12 cellular contexts compared by ENCODE assay signal in the genomic region with DNA sequence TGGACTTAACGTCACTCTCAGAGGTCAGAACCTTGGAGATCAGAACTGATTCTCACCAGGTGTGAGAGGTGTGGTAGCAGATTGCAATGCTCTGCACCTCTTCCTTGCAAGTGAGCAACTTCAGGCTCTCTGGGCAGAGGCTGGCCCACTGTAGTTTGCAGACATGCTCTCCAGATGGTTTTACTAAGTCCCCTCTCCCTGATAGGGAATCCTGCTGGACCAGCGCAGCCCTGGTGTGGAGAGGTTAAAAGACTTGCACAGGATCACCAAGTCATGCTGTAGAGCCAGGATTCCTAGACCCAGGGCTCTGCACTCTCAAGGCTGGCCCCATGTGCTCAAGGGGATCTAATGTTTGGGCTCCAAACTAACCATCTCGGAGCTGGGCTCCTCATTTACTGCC.
"Had no signal": no experiment of that assay in that cellular context is flagged by ENCODE, and none has a peak within 500 bp of the region (broad histone marks: within the 10 kb centered on the region; RNA-seq: fewer than 3 reads in every experiment).

No MANE protein-coding gene starts in this region.

- H3K27ac ChIP-seq: brain microvascular endothelial cell, hepatocyte, right atrium auricular region had no signal

- H3K4me1 ChIP-seq: right atrium auricular region had no signal

- H3K4me3 ChIP-seq: hepatocyte, right atrium auricular region had no signal

- H3K9me3 ChIP-seq: right atrium auricular region had no signal

- H3K4me3 Mint-ChIP-seq: activated CD8-positive, alpha-beta memory T cell treated with anti-CD3 and anti-CD28 coated beads, Interleukin-2, amount 10 ng/mL, durations not matched to agents 7 days and 5 days; T-helper 1 cell treated with Interleukin-12 subunit alpha and Interleukin-12 subunit beta and Interleukin-4 antibody, amounts not matched to agents 30 μg/mL and 1 μg/mL, for 36 hours had no signal

- H3K27me3 Mint-ChIP-seq: activated CD8-positive, alpha-beta memory T cell treated with anti-CD3 and anti-CD28 coated beads, Interleukin-2, amount 10 ng/mL, durations not matched to agents 7 days and 5 days had no signal

- H2AFZ ChIP-seq: hepatocyte had no signal

- H3K79me2 ChIP-seq: hepatocyte had no signal

- H3K27ac Mint-ChIP-seq: activated CD8-positive, alpha-beta memory T cell treated with anti-CD3 and anti-CD28 coated beads, Interleukin-2, amount 10 ng/mL, durations not matched to agents 7 days and 5 days had no signal

- H3K27me3 ChIP-seq: brain microvascular endothelial cell, hepatocyte, right atrium auricular region had no signal

- DNase-seq: activated CD4-positive, CD25-positive, alpha-beta regulatory T cell; activated CD8-positive, alpha-beta memory T cell treated with anti-CD3 and anti-CD28 coated beads, Interleukin-2, amount 10 ng/mL, durations not matched to agents 7 days and 5 days; activated naive CD4-positive, alpha-beta T cell treated with Interleukin-2 at 50 U/mL for 16 hours; activated T-cell treated with anti-CD3 and anti-CD28 coated beads, Interleukin-2, amount 50 U/mL, for 48 hours; brain microvascular endothelial cell; effector memory CD4-positive, alpha-beta T cell; kidney glomerular epithelial cell; small intestine; trophoblast cell had no signal

- H3K4me2 ChIP-seq: hepatocyte had no signal

- H3K36me3 ChIP-seq: brain microvascular endothelial cell had no signal

- H3K9me3 Mint-ChIP-seq: T-helper 1 cell treated with Interleukin-12 subunit alpha and Interleukin-12 subunit beta and Interleukin-4 antibody, amounts not matched to agents 30 μg/mL and 1 μg/mL, for 36 hours had no signal

- ATAC-seq: activated CD8-positive, alpha-beta memory T cell treated with anti-CD3 and anti-CD28 coated beads, Interleukin-2, amount 10 ng/mL, durations not matched to agents 7 days and 5 days had no signal

- H3K4me1 Mint-ChIP-seq: activated CD8-positive, alpha-beta memory T cell treated with anti-CD3 and anti-CD28 coated beads, Interleukin-2, amount 10 ng/mL, durations not matched to agents 7 days and 5 days had no signal
